Comparison of ENCODE assay signal across 8 cellular contexts in genomic region chr9:36407122-36407723, GRCh38. TPM values are rescaled to one million over a fixed set of nuclear protein-coding genes. Genes with fewer than 3 reads are reported as not detected.
A peak's percentile ranks its signal among the peaks of the same experiment; 100 is the strongest.
DNase-seq lines count a peak whose midpoint lies in the region; ATAC-seq and TF ChIP-seq lines count a peak whose summit lies in the region.

No MANE protein-coding gene starts in this region.

- no peaks in the 10 kb centered on the region for H3K27me3 Mint-ChIP-seq in activated CD4-positive, alpha-beta T cell treated with anti-CD3 and anti-CD28 coated beads, Interleukin-2, amount 10 ng/mL, durations not matched to agents 7 days and 5 days

- POLR2A ChIA-PET in activated CD4-positive, alpha-beta T cell treated with anti-CD3 and anti-CD28 coated beads, Interleukin-2, amount 10 ng/mL, durations not matched to agents 7 days and 5 days (lab: Charles Lee) = interaction anchor here (0.6 kb wide), 1 partner anchor 75 kb away, joined by 3 read pairs; no protein-coding TSS in a partner anchor

- TF ChIP-seq CTCF in lower leg skin (IDR thresholded peaks at IDR 0.05) = no peak

- H3K36me3 Mint-ChIP-seq in activated CD4-positive, alpha-beta T cell treated with anti-CD3 and anti-CD28 coated beads, Interleukin-2, amount 10 ng/mL, durations not matched to agents 7 days and 5 days (ENCODE audit: low read depth) = peaks cover 2% of the 10 kb centered on the region

- ATAC-seq in HG02642 (IDR thresholded peaks at IDR 0.05; ENCODE audit: poor library complexity, unreplicated experiment) (peak; percentile 58), GM21423 (IDR thresholded peaks at IDR 0.05; ENCODE audit: unreplicated experiment) (no peak)

- CTCF ChIA-PET in activated CD4-positive, alpha-beta T cell treated with anti-CD3 and anti-CD28 coated beads, Interleukin-2, amount 10 ng/mL, durations not matched to agents 7 days and 5 days (lab: Charles Lee) = interaction anchor here (0.6 to 3.4 kb wide), 30 partner anchors 9 to 322 kb away, joined by 3 to 39 read pairs (median 4); no protein-coding TSS in a partner anchor

- DNase-seq in COLO668 (lab: John Stamatoyannopoulos, UW; ENCODE audit: unreplicated experiment) (peak; percentile 37), NCI-H510A treated with DMSO at 0.1 percent for 48 hours (lab: John Stamatoyannopoulos, UW) (peak; percentile 85), dermis blood vessel endothelial cell (peak; percentile 82), lower leg skin (ENCODE audit: low spot score in 2 of 2) (peak; percentile 50 to 88)
- peak; percentile 72 for DNase-seq in activated CD4-positive, alpha-beta T cell treated with anti-CD3 and anti-CD28 coated beads, Interleukin-2, amount 10 ng/mL, durations not matched to agents 7 days and 5 days
- DNase-seq in stimulated activated CD8-positive, alpha-beta memory T cell treated with anti-CD3 and anti-CD28 coated beads, Interleukin-12 subunit alpha, Interleukin-12 subunit beta, amount 100 ng/mL, for 1 hour (ENCODE audit: low read depth) = peak; percentile 50

- no peak for TF ChIP-seq POLR2A in lower leg skin (IDR thresholded peaks at IDR 0.05)

- H3K9me3 Mint-ChIP-seq in activated CD4-positive, alpha-beta T cell treated with anti-CD3 and anti-CD28 coated beads, Interleukin-2, amount 10 ng/mL, durations not matched to agents 7 days and 5 days = no peaks in the 10 kb centered on the region

- no peak overlapping the region for H3K4me3 Mint-ChIP-seq in activated CD4-positive, alpha-beta T cell treated with anti-CD3 and anti-CD28 coated beads, Interleukin-2, amount 10 ng/mL, durations not matched to agents 7 days and 5 days

- H3K27ac Mint-ChIP-seq in activated CD4-positive, alpha-beta T cell treated with anti-CD3 and anti-CD28 coated beads, Interleukin-2, amount 10 ng/mL, durations not matched to agents 7 days and 5 days = peak overlapping the region; percentile 65

- H3K4me1 Mint-ChIP-seq in activated CD4-positive, alpha-beta T cell treated with anti-CD3 and anti-CD28 coated beads, Interleukin-2, amount 10 ng/mL, durations not matched to agents 7 days and 5 days = peaks cover 10% of the 10 kb centered on the region

- 36 to 41% methylated on average over 4 of the region's 4 CpGs for WGBS in lower leg skin, 2 donors

- H3K4me3 ChIP-seq in lower leg skin (ENCODE audit: low read depth, poor library complexity, severe bottlenecking) = no peak overlapping the region

- intact Hi-C loops in lower leg skin (cut with DNase I; ENCODE audit: low total_unique reads) = loop anchor here (10.0 kb wide), 1 partner anchor 48 kb away; no protein-coding TSS in a partner anchor

RNA-seq across cellular contexts. Expression of gene RNF38, which starts 7.2 kb away (rescaled TPM):
- 10 to 100 TPM; 37.6 to 45.1 TPM for total RNA-seq in activated CD4-positive, alpha-beta T cell treated with anti-CD3 and anti-CD28 coated beads, Interleukin-2, amount 10 ng/mL, durations not matched to agents 7 days and 5 days
- total RNA-seq in dermis blood vessel endothelial cell = 23.0 and 43.9 TPM in 2 replicates
- total RNA-seq in lower leg skin = 10 to 100 TPM; 17.3 to 27.0 (median 23.4) TPM
